In genomic region chr5:10746711-10747110, GRCh38 we compare ENCODE assay signal across 15 cellular contexts. TPM values are rescaled to one million over a fixed set of nuclear protein-coding genes. Genes with fewer than 3 reads are reported as not detected.
DNase-seq lines count a peak whose midpoint lies in the region; ATAC-seq and TF ChIP-seq lines count a peak whose summit lies in the region.
"Had no signal": no experiment of that assay in that cellular context is flagged by ENCODE, and none has a peak within 500 bp of the region (broad histone marks: within the 10 kb centered on the region; RNA-seq: fewer than 3 reads in every experiment).

No MANE protein-coding gene starts in this region.

- 33 to 46% methylated on average over 6 of the region's 6 CpGs for WGBS in lung, 2 donors
- 43 to 67% methylated on average over 6 of the region's 6 CpGs for WGBS in upper lobe of left lung, 2 donors
- 43 to 74% (median 60%) methylated on average over 6 of the region's 6 CpGs for WGBS in spleen, 5 donors

- intact Hi-C loops in Right ventricle myocardium inferior (cut with DNase I) (no loop called here), cardiac septum (cut with DNase I) (no loop called here), spleen (cut with DNase I; ENCODE audit: low total_unique reads) (no loop called here)

- TF ChIP-seq EP300 in upper lobe of left lung (IDR thresholded peaks at IDR 0.05), result peak in 1 of 4 donors; percentile 37

- TF ChIP-seq CTCF in VCaP (conservative IDR thresholded peaks at IDR 0.05) (no peak), lung (IDR thresholded peaks at IDR 0.05; ENCODE audit: control extremely low read depth, extremely low read depth) (no peak), upper lobe of left lung (IDR thresholded peaks at IDR 0.05) (no peak), spleen (IDR thresholded peaks at IDR 0.05 in 8 of 11, conservative IDR thresholded peaks at IDR 0.05 in 3 of 11) (no peak)

- TF ChIP-seq POLR2A in upper lobe of left lung (IDR thresholded peaks at IDR 0.05) (no peak), spleen (IDR thresholded peaks at IDR 0.05) (no peak)

- H3K36me3 ChIP-seq in lung (ENCODE audit: control insufficient read depth in 2 of 2, insufficient read depth in 2 of 2, low read length in 2 of 2) (peaks cover 7 to 28% of the 10 kb centered on the region in 2 donors), upper lobe of left lung (peaks cover 0 to 59% (median 25%) of the 10 kb centered on the region in 4 donors), spleen (peaks cover 0 to 94% (median 32%) of the 10 kb centered on the region in 6 donors)

- H3K9me3 ChIP-seq in lung (ENCODE audit: control insufficient read depth in 2 of 2, insufficient read depth in 1 of 2, low read length in 1 of 2), result no peaks in the 10 kb centered on the region
- H3K9me3 ChIP-seq in upper lobe of left lung, result no peaks in the 10 kb centered on the region
- H3K9me3 ChIP-seq in spleen, result no peaks in the 10 kb centered on the region

- H3K27me3 ChIP-seq in lung (ENCODE audit: control insufficient read depth, insufficient read depth), result no peaks in the 10 kb centered on the region
- no peaks in the 10 kb centered on the region for H3K27me3 ChIP-seq in upper lobe of left lung
- no peaks in the 10 kb centered on the region for H3K27me3 ChIP-seq in spleen (replicated peaks in 1 of 7)
- H3K27me3 ChIP-seq: cardiac muscle cell had no signal

- peak overlapping the region; percentile 73; the same call in 1 of the 2 replicates for H3K27ac ChIP-seq in VCaP
- H3K27ac ChIP-seq in lung (ENCODE audit: low read depth in 1 of 2, low read length in 1 of 2), result no peak overlapping the region
- peak overlapping the region in 1 of 4 donors; percentile 9 for H3K27ac ChIP-seq in upper lobe of left lung
- H3K27ac ChIP-seq in spleen, result peak overlapping the region in 1 of 8 donors; percentile 12
- H3K27ac ChIP-seq: cardiac muscle cell, PC-9 had no signal

- H3K4me1 ChIP-seq in lung (ENCODE audit: control insufficient read depth in 2 of 2, insufficient read depth in 2 of 2, low read length in 2 of 2) (peaks cover 3 to 5% of the 10 kb centered on the region in 2 donors), upper lobe of left lung (peaks cover 0 to 12% (median 5%) of the 10 kb centered on the region in 4 donors), spleen (peaks cover 0 to 49% (median 7%) of the 10 kb centered on the region in 6 donors)

- H3K4me3 ChIP-seq in lung, result no peak overlapping the region
- H3K4me3 ChIP-seq in upper lobe of left lung, result no peak overlapping the region
- H3K4me3 ChIP-seq in spleen, result no peak overlapping the region
- H3K4me3 ChIP-seq: cardiac muscle cell, PC-9 had no signal

- DNase-seq in Right ventricle myocardium inferior (ENCODE audit: missing footprints), result no peak
- no peak for DNase-seq in cardiac septum (ENCODE audit: low spot score)
- DNase-seq in lung (ENCODE audit: low spot score), result peak; percentile 71
- peak in 1 of 2 donors; percentile 81 for DNase-seq in upper lobe of left lung
- no peak for DNase-seq in SHP77 treated with DMSO at 0.1 percent for 48 hours (lab: John Stamatoyannopoulos, UW)
- no peak for DNase-seq in spleen
- DNase-seq in NCI-H226, result no peak
- DNase-seq: activated CD4-positive, alpha-beta memory T cell treated with anti-CD3 and anti-CD28 coated beads for 36 hours; activated naive CD4-positive, alpha-beta T cell; naive B cell; NCI-H446; PC-9; stimulated activated CD4-positive, alpha-beta T cell treated with anti-CD3 and anti-CD28 coated beads, Interleukin-12 subunit alpha, Interleukin-12 subunit beta, amount 100 ng/mL, for 4 hours had no signal

- peak; percentile 54 for ATAC-seq in Right ventricle myocardium inferior
- ATAC-seq in lung (ENCODE audit: insufficient read depth, low FRiP score), result peak; percentile 70
- ATAC-seq in upper lobe of left lung (ENCODE audit: low FRiP score in 2 of 2), result peak; percentile 80 to 85

RNA-seq across cellular contexts. Expression of gene DAP, which starts 14.3 kb away (rescaled TPM):
- total RNA-seq in Right ventricle myocardium inferior, result 18.7 TPM
- total RNA-seq in cardiac septum, result 56.2 TPM
- total RNA-seq in lung, result 100 to 1,000 TPM in 1 of 2 donors, 10 to 100 TPM in 1; 49.9 to 131 TPM
- 10 to 100 TPM; 60.4 to 80.1 TPM for polyA plus RNA-seq in lung
- total RNA-seq in upper lobe of left lung, result 100 to 1,000 TPM in 1 of 6 donors, 10 to 100 TPM in 5; 38.8 to 101 (median 77.6) TPM
- 100 to 1,000 TPM in 1 of 7 donors, 10 to 100 TPM in 6; 57.7 to 111 (median 71.1) TPM for total RNA-seq in spleen
- polyA plus RNA-seq in spleen, result 10 to 100 TPM; 29.4 to 56.3 (median 37.6) TPM
